Comparison of ENCODE assay signal across 27 cellular contexts in the genomic region with DNA sequence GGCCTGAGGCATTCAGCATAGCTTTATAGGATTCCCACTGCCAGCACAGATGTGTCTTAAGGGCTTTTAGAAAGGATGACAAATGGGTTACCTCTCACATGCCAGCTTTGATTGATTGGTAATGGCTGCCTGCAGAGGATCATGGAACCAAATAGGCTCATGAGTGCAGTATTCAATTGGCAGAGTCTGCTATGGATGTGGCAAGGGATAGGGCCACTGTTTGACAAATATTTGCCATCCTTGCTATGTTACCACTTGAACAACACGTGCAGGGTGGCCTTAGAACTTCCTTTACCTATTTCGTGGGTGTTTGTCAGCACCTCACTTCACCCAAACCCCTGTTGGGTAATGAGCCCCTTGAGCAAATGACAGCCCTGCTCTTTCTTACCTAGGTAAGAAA.
"Had no signal": no experiment of that assay in that cellular context is flagged by ENCODE, and none has a peak within 500 bp of the region (broad histone marks: within the 10 kb centered on the region; RNA-seq: fewer than 3 reads in every experiment).

No MANE protein-coding gene starts in this region.

- H3K4me1 ChIP-seq: breast epithelium, colonic mucosa, left lung had no signal

- H3K9me3 Mint-ChIP-seq: activated CD4-positive, alpha-beta memory T cell treated with anti-CD3 and anti-CD28 coated beads for 36 hours; activated CD4-positive, alpha-beta T cell treated with anti-CD3 and anti-CD28 coated beads, Interleukin-2, amount 10 ng/mL, durations not matched to agents 24 days and 14 days; activated naive CD4-positive, alpha-beta T cell treated with anti-CD3 and anti-CD28 coated beads, Interleukin-2, amount 50 U/mL, for 24 hours; activated naive CD8-positive, alpha-beta T cell treated with anti-CD3 and anti-CD28 coated beads, Interleukin-2, amount 50 U/mL, for 24 hours; natural killer cell; neural progenitor cell had no signal

- H3K4me3 Mint-ChIP-seq: activated CD4-positive, alpha-beta memory T cell treated with anti-CD3 and anti-CD28 coated beads for 36 hours; activated CD4-positive, alpha-beta T cell treated with anti-CD3 and anti-CD28 coated beads, Interleukin-2, amount 10 ng/mL, durations not matched to agents 24 days and 14 days; activated naive CD4-positive, alpha-beta T cell treated with anti-CD3 and anti-CD28 coated beads, Interleukin-2, amount 50 U/mL, for 24 hours; activated naive CD8-positive, alpha-beta T cell treated with anti-CD3 and anti-CD28 coated beads, Interleukin-2, amount 50 U/mL, for 24 hours; natural killer cell; neural progenitor cell had no signal

- FAIRE-seq: endothelial cell of umbilical vein, urothelium cell line had no signal

- H3K9ac ChIP-seq: neural progenitor cell had no signal

- ATAC-seq: activated naive CD8-positive, alpha-beta T cell treated with anti-CD3 and anti-CD28 coated beads, Interleukin-2, amount 50 U/mL, for 24 hours; esophagus mucosa; heart left ventricle; left lung; natural killer cell; right cardiac atrium had no signal

- H3K36me3 ChIP-seq: breast epithelium, colonic mucosa, heart left ventricle, left lung, neural progenitor cell, thoracic aorta had no signal

- H3K4me2 ChIP-seq: neural progenitor cell had no signal

- H3K27me3 Mint-ChIP-seq: activated CD4-positive, alpha-beta memory T cell treated with anti-CD3 and anti-CD28 coated beads for 36 hours; activated CD4-positive, alpha-beta T cell treated with anti-CD3 and anti-CD28 coated beads, Interleukin-2, amount 10 ng/mL, durations not matched to agents 24 days and 14 days; activated naive CD4-positive, alpha-beta T cell treated with anti-CD3 and anti-CD28 coated beads, Interleukin-2, amount 50 U/mL, for 24 hours; activated naive CD8-positive, alpha-beta T cell treated with anti-CD3 and anti-CD28 coated beads, Interleukin-2, amount 50 U/mL, for 24 hours had no signal

- H3K4me1 Mint-ChIP-seq: activated CD4-positive, alpha-beta T cell treated with anti-CD3 and anti-CD28 coated beads, Interleukin-2, amount 10 ng/mL, durations not matched to agents 24 days and 14 days; activated naive CD4-positive, alpha-beta T cell treated with anti-CD3 and anti-CD28 coated beads, Interleukin-2, amount 50 U/mL, for 24 hours; activated naive CD8-positive, alpha-beta T cell treated with anti-CD3 and anti-CD28 coated beads, Interleukin-2, amount 50 U/mL, for 24 hours had no signal

- H3K27ac ChIP-seq: breast epithelium, colonic mucosa, heart left ventricle, left lung, neural progenitor cell, thoracic aorta had no signal

- H3K27me3 ChIP-seq: breast epithelium, colonic mucosa, heart left ventricle, neural progenitor cell had no signal

- H3K36me3 Mint-ChIP-seq: activated CD4-positive, alpha-beta memory T cell treated with anti-CD3 and anti-CD28 coated beads for 36 hours; activated naive CD4-positive, alpha-beta T cell treated with anti-CD3 and anti-CD28 coated beads, Interleukin-2, amount 50 U/mL, for 24 hours; natural killer cell; neural progenitor cell had no signal

- H3K4me3 ChIP-seq: breast epithelium, colonic mucosa, heart left ventricle, left lung, lung, neural progenitor cell, thoracic aorta had no signal

- H3K27ac Mint-ChIP-seq: activated CD4-positive, alpha-beta memory T cell treated with anti-CD3 and anti-CD28 coated beads for 36 hours; activated CD4-positive, alpha-beta T cell treated with anti-CD3 and anti-CD28 coated beads, Interleukin-2, amount 10 ng/mL, durations not matched to agents 24 days and 14 days; activated naive CD4-positive, alpha-beta T cell treated with anti-CD3 and anti-CD28 coated beads, Interleukin-2, amount 50 U/mL, for 24 hours; activated naive CD8-positive, alpha-beta T cell treated with anti-CD3 and anti-CD28 coated beads, Interleukin-2, amount 50 U/mL, for 24 hours; natural killer cell; neural progenitor cell had no signal

- H3K9me3 ChIP-seq: breast epithelium, colonic mucosa, heart left ventricle, left lung, thoracic aorta had no signal

- DNase-seq: activated CD4-positive, alpha-beta memory T cell treated with anti-CD3 and anti-CD28 coated beads for 36 hours; activated CD4-positive, alpha-beta T cell treated with anti-CD3 and anti-CD28 coated beads, Interleukin-2, amount 10 ng/mL, durations not matched to agents 24 days and 14 days; activated CD4-positive, CD25-positive, alpha-beta regulatory T cell treated with anti-CD3 and anti-CD28 coated beads, Interleukin-2, amount 50 U/mL, for 72 hours; activated CD8-positive, alpha-beta memory T cell treated with anti-CD3 and anti-CD28 coated beads, Interleukin-2, amount 50 U/mL, for 4 hours; activated gamma-delta T cell treated with Interleukin-2 at 50 U/mL for 16 hours; activated naive CD8-positive, alpha-beta T cell treated with anti-CD3 and anti-CD28 coated beads, Interleukin-2, amount 50 U/mL, for 24 hours; activated T-cell treated with anti-CD3 and anti-CD28 coated beads, Interleukin-2, amount 50 U/mL, for 1 hour; colonic mucosa; foreskin fibroblast; heart left ventricle; left lung; mesendoderm; natural killer cell; occipital lobe; stimulated activated CD4-positive, alpha-beta T cell treated with anti-CD3 and anti-CD28 coated beads, Interleukin-2, amount 100 ng/mL, for 48 hours; stimulated activated naive CD4-positive, alpha-beta T cell treated with Interleukin-2 at 50 U/mL for 16 hours; T-helper 2 cell; trophoblast cell had no signal
